In the genomic region with DNA sequence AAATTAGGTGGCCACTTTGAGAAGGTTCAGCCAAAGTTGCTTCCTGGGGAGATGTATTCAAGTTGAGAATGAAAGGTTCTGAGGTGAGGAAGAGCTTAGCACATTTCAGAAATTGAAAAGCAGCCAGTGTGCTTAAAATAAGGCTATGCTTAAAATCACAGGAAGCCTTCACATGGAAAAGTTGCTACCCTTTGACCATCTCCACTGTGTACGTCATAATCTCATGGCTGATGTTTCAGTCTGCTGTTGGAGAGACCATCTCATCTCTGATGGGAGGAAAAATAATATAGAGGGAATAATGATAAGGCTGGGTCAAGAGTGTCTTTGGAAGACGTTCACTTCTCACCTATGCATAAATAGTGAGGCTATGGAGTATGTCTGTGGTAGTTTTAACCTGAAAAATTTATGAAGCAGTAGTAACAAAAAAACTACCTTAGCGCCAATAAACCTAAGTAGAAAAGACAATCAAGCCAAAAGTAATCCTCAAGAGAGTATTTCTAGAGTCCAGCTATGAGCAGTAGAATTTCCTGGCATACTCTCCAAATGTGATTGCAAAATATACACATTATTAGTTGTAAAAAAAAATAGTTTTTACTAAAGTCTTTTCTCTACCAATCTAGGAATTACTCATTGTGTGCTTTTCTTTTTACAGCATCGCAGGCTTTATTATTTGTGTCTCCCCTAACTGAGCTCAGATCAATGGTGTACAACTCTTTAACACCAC, we compare ENCODE assay signal across 13 cellular contexts.
"Had no signal": no experiment of that assay in that cellular context is flagged by ENCODE, and none has a peak within 500 bp of the region (broad histone marks: within the 10 kb centered on the region; RNA-seq: fewer than 3 reads in every experiment).

No MANE protein-coding gene starts in this region.

- H3K4me3 Mint-ChIP-seq: activated naive CD4-positive, alpha-beta T cell treated with anti-CD3 and anti-CD28 coated beads for 36 hours; central memory CD8-positive, alpha-beta T cell; nephron; stimulated activated naive CD8-positive, alpha-beta T cell treated with anti-CD3 and anti-CD28 coated beads, Interleukin-15, Interleukin-2, amounts not matched to agents 100 ng/mL and 50 ng/mL, for 24 hours had no signal

- H3K9me3 Mint-ChIP-seq: activated naive CD4-positive, alpha-beta T cell treated with anti-CD3 and anti-CD28 coated beads for 36 hours; activated T-helper 2 cell treated with anti-CD3 and anti-CD28 coated beads, Interferon-gamma antibody, Interleukin-2, Interleukin-4, amounts not matched to agents 10 μg/mL and 5 μg/mL and 100 μg/mL, durations not matched to agents 14 hours and 24 hours and 36 hours; central memory CD8-positive, alpha-beta T cell; stimulated activated naive CD8-positive, alpha-beta T cell treated with anti-CD3 and anti-CD28 coated beads, Interleukin-15, Interleukin-2, amounts not matched to agents 100 ng/mL and 50 ng/mL, for 24 hours had no signal

- DNase-seq: activated CD4-positive, CD25-positive, alpha-beta regulatory T cell treated with anti-CD3 and anti-CD28 coated beads, Interleukin-2, amount 50 U/mL, for 72 hours; activated naive CD4-positive, alpha-beta T cell treated with anti-CD3 and anti-CD28 coated beads for 36 hours; activated T-cell treated with anti-CD3 and anti-CD28 coated beads for 4 hours; effector CD8-positive, alpha-beta T cell; glutamatergic neuron; hypothalamus; nucleus accumbens; testis; upper lobe of left lung had no signal

- H3K27me3 Mint-ChIP-seq: central memory CD8-positive, alpha-beta T cell; stimulated activated naive CD8-positive, alpha-beta T cell treated with anti-CD3 and anti-CD28 coated beads, Interleukin-15, Interleukin-2, amounts not matched to agents 100 ng/mL and 50 ng/mL, for 24 hours had no signal

- H3K9me3 ChIP-seq: testis, upper lobe of left lung had no signal

- H3K4me3 ChIP-seq: testis, upper lobe of left lung had no signal

- H3K36me3 ChIP-seq: upper lobe of left lung had no signal

- H3K27me3 ChIP-seq: testis, upper lobe of left lung had no signal

- H3K27ac ChIP-seq: testis, upper lobe of left lung had no signal

- H3K27ac Mint-ChIP-seq: activated naive CD4-positive, alpha-beta T cell treated with anti-CD3 and anti-CD28 coated beads for 36 hours; activated T-helper 2 cell treated with anti-CD3 and anti-CD28 coated beads, Interferon-gamma antibody, Interleukin-2, Interleukin-4, amounts not matched to agents 10 μg/mL and 5 μg/mL and 100 μg/mL, durations not matched to agents 14 hours and 24 hours and 36 hours; nephron; stimulated activated naive CD8-positive, alpha-beta T cell treated with anti-CD3 and anti-CD28 coated beads, Interleukin-15, Interleukin-2, amounts not matched to agents 100 ng/mL and 50 ng/mL, for 24 hours had no signal
